23 cellular contexts compared by ENCODE assay signal in genomic region chr14:67982711-67983608, GRCh38.
DNase-seq lines count a peak whose midpoint lies in the region; ATAC-seq, FAIRE-seq and TF ChIP-seq lines count a peak whose summit lies in the region.
"Had no signal": no experiment of that assay in that cellular context is flagged by ENCODE, and none has a peak within 500 bp of the region (broad histone marks: within the 10 kb centered on the region; RNA-seq: fewer than 3 reads in every experiment).

No MANE protein-coding gene starts in this region.

- no peaks in the 10 kb centered on the region for H3K27me3 Mint-ChIP-seq in progenitor cell of endocrine pancreas
- no peaks in the 10 kb centered on the region for H3K27me3 Mint-ChIP-seq in CD8-positive, alpha-beta T cell (ENCODE audit: low read depth)
- H3K27me3 Mint-ChIP-seq: CD4-positive, alpha-beta memory T cell had no signal

- ATAC-seq in CD8-positive, alpha-beta T cell: no peak
- ATAC-seq in HG03097 (IDR thresholded peaks at IDR 0.05; ENCODE audit: low FRiP score, unreplicated experiment): no peak

- H3K4me3 ChIP-seq in WERI-Rb-1 (ENCODE audit: low read depth, low read length): no peak overlapping the region
- no peak overlapping the region for H3K4me3 ChIP-seq in CD8-positive, alpha-beta T cell (ENCODE audit: low read depth, low read length)
- H3K4me3 ChIP-seq: BLaER1, GM23248, HAP-1, MG63 had no signal

- intact Hi-C loops in CD8-positive, alpha-beta T cell (cut with DNase I, micrococcal nuclease): no loop called here

- H3K9me3 ChIP-seq in WERI-Rb-1 (ENCODE audit: severe bottlenecking): no peaks in the 10 kb centered on the region
- H3K9me3 ChIP-seq in CD8-positive, alpha-beta T cell (ENCODE audit: low read length): no peaks in the 10 kb centered on the region
- H3K9me3 ChIP-seq: BLaER1, HAP-1, MG63 had no signal

- POLR2A ChIA-PET in CD8-positive, alpha-beta T cell (lab: Charles Lee): no interaction called here

- no peaks in the 10 kb centered on the region for H3K36me3 Mint-ChIP-seq in progenitor cell of endocrine pancreas (ENCODE audit: insufficient read depth)
- H3K36me3 Mint-ChIP-seq in CD8-positive, alpha-beta T cell: no peaks in the 10 kb centered on the region
- H3K36me3 Mint-ChIP-seq: CD4-positive, alpha-beta memory T cell had no signal

- peak overlapping the region; percentile 29 for H3K27ac Mint-ChIP-seq in progenitor cell of endocrine pancreas
- H3K27ac Mint-ChIP-seq in CD8-positive, alpha-beta T cell: no peak overlapping the region
- H3K27ac Mint-ChIP-seq: CD4-positive, alpha-beta memory T cell had no signal

- peaks cover 7% of the 10 kb centered on the region for H3K4me1 Mint-ChIP-seq in progenitor cell of endocrine pancreas (ENCODE audit: low read depth)
- no peaks in the 10 kb centered on the region for H3K4me1 Mint-ChIP-seq in CD8-positive, alpha-beta T cell (ENCODE audit: low read depth)

- DNase-seq in HTR-8/SVneo (ENCODE audit: insufficient read length, low spot score): no peak
- DNase-seq in WERI-Rb-1: peak; percentile 21
- DNase-seq in progenitor cell of endocrine pancreas (ENCODE audit: low spot score, unreplicated experiment): no peak
- no peak for DNase-seq in CD8-positive, alpha-beta T cell
- DNase-seq in cerebellar cortex (ENCODE audit: low spot score): no peak
- DNase-seq: CD4-positive, alpha-beta memory T cell; DND-41; GDM1; GM23248; Kasumi-1; MG63; NCI-H1048; NCI-H1436 treated with DMSO at 0.1 percent for 48 hours; NCI-H2029; NCI-H2171 treated with DMSO at 0.1 percent for 48 hours; NCI-H446 treated with DMSO at 0.1 percent for 48 hours; NCI-H69; NK-92 treated with Interleukin-12 subunit alpha and Interleukin-12 subunit beta, amount 100 ng/mL, for 24 hours had no signal

- no peak overlapping the region for H3K27ac ChIP-seq in WERI-Rb-1
- no peak overlapping the region for H3K27ac ChIP-seq in CD8-positive, alpha-beta T cell (ENCODE audit: low read depth, low read length)
- H3K27ac ChIP-seq: BLaER1, GM23248, HL-60 had no signal

- TF ChIP-seq CTCF in WERI-Rb-1 (IDR thresholded peaks at IDR 0.05; ENCODE audit: low read depth, low read length): no peak
- no peak for TF ChIP-seq CTCF in progenitor cell of endocrine pancreas (IDR thresholded peaks at IDR 0.05; ENCODE audit: unreplicated experiment)
- no peak for TF ChIP-seq CTCF in CD8-positive, alpha-beta T cell (IDR thresholded peaks at IDR 0.05)

- H3K27me3 ChIP-seq in WERI-Rb-1 (ENCODE audit: insufficient read depth, low read depth, severe bottlenecking): no peaks in the 10 kb centered on the region
- no peaks in the 10 kb centered on the region for H3K27me3 ChIP-seq in CD8-positive, alpha-beta T cell (ENCODE audit: insufficient read depth, low read length)
- H3K27me3 ChIP-seq: BLaER1, MG63 had no signal

- no peak overlapping the region for H3K4me3 Mint-ChIP-seq in progenitor cell of endocrine pancreas (ENCODE audit: low read depth)
- no peak overlapping the region for H3K4me3 Mint-ChIP-seq in CD8-positive, alpha-beta T cell
- H3K4me3 Mint-ChIP-seq: CD4-positive, alpha-beta memory T cell had no signal

- no peaks in the 10 kb centered on the region for H3K36me3 ChIP-seq in WERI-Rb-1
- H3K36me3 ChIP-seq in CD8-positive, alpha-beta T cell (ENCODE audit: insufficient read depth, low read length): no peaks in the 10 kb centered on the region
- H3K36me3 ChIP-seq: BLaER1, HAP-1, MG63 had no signal

- no peaks in the 10 kb centered on the region for H3K4me1 ChIP-seq in CD8-positive, alpha-beta T cell (ENCODE audit: insufficient read depth, low read length)
- H3K4me1 ChIP-seq: BLaER1, HAP-1 had no signal

- CTCF ChIA-PET in CD8-positive, alpha-beta T cell (lab: Charles Lee): interaction anchor here (1.0 kb wide), 1 partner anchor 861 kb away, joined by 3 read pairs; no protein-coding TSS in a partner anchor

- no peaks in the 10 kb centered on the region for H3K9me3 Mint-ChIP-seq in progenitor cell of endocrine pancreas (ENCODE audit: low read depth)
- H3K9me3 Mint-ChIP-seq in CD8-positive, alpha-beta T cell: no peaks in the 10 kb centered on the region
- H3K9me3 Mint-ChIP-seq: CD4-positive, alpha-beta memory T cell had no signal

- FAIRE-seq in A204.1 (lab: Jason Lieb, UNC): peak; percentile 14
- FAIRE-seq in HTR-8/SVneo (lab: Jason Lieb, UNC): peak; percentile 82
